Comparison of ENCODE assay signal across 12 cellular contexts in genomic region chr6:112178846-112179245, GRCh38.
DNase-seq lines count a peak whose midpoint lies in the region; ATAC-seq and TF ChIP-seq lines count a peak whose summit lies in the region.
"Had no signal": no experiment of that assay in that cellular context is flagged by ENCODE, and none has a peak within 500 bp of the region (broad histone marks: within the 10 kb centered on the region; RNA-seq: fewer than 3 reads in every experiment).

No MANE protein-coding gene starts in this region.

- no peak for TF ChIP-seq POLR2A in gastroesophageal sphincter (IDR thresholded peaks at IDR 0.05)
- no peak for TF ChIP-seq POLR2A in tibial nerve (IDR thresholded peaks at IDR 0.05)

- DNase-seq in astrocyte of the cerebellum (ENCODE audit: low read depth) = peak; percentile 22
- no peak for DNase-seq in sciatic nerve (ENCODE audit: low spot score)
- DNase-seq in tibial nerve (ENCODE audit: low spot score in 2 of 2) = no peak
- no peak for DNase-seq in MV-4-11 (lab: John Stamatoyannopoulos, UW)
- no peak for DNase-seq in NK-92 (lab: John Stamatoyannopoulos, UW; ENCODE audit: unreplicated experiment)
- DNase-seq: CD8-positive, alpha-beta T cell; COR-L47; GF-D8 had no signal

- H3K9me3 ChIP-seq in gastroesophageal sphincter = no peaks in the 10 kb centered on the region
- no peaks in the 10 kb centered on the region for H3K9me3 ChIP-seq in tibial nerve
- H3K9me3 ChIP-seq: A549 had no signal

- intact Hi-C loops in sciatic nerve (cut with DNase I) = loop anchor here (2.0 to 10.0 kb wide), 2 partner anchors 76 to 134 kb away; partner anchors contain the start of gene LAMA4

- no peak overlapping the region for H3K4me3 ChIP-seq in astrocyte of the cerebellum (ENCODE audit: low read depth, low read length)
- H3K4me3 ChIP-seq in gastroesophageal sphincter = no peak overlapping the region
- H3K4me3 ChIP-seq in tibial nerve = no peak overlapping the region
- H3K4me3 ChIP-seq: A549 had no signal

- in situ Hi-C loops in astrocyte of the cerebellum (cut with HindIII; ENCODE audit: low sequenced_read_pairs) = no loop called here

- H3K4me1 ChIP-seq in gastroesophageal sphincter (peaks cover 0 to 45% (median 7%) of the 10 kb centered on the region in 3 donors), tibial nerve (peaks cover 0 to 50% (median 10%) of the 10 kb centered on the region in 4 donors)
- H3K4me1 ChIP-seq: A549 had no signal

- TF ChIP-seq CTCF in astrocyte of the cerebellum (IDR thresholded peaks at IDR 0.05; ENCODE audit: low read depth, low read length, missing control alignments) = no peak
- no peak for TF ChIP-seq CTCF in gastroesophageal sphincter (IDR thresholded peaks at IDR 0.05)
- no peak for TF ChIP-seq CTCF in tibial nerve (IDR thresholded peaks at IDR 0.05)

- TF ChIP-seq EP300 in gastroesophageal sphincter (IDR thresholded peaks at IDR 0.05) (no peak), tibial nerve (IDR thresholded peaks at IDR 0.05) (peak in 1 of 2 donors; percentile 8)

- H3K27me3 ChIP-seq in gastroesophageal sphincter (no peaks in the 10 kb centered on the region), tibial nerve (no peaks in the 10 kb centered on the region)

- H3K36me3 ChIP-seq in gastroesophageal sphincter = peaks cover 7 to 66% of the 10 kb centered on the region in 2 donors
- peaks cover 0 to 66% (median 0%) of the 10 kb centered on the region in 3 donors for H3K36me3 ChIP-seq in tibial nerve

- no peak for ATAC-seq in gastroesophageal sphincter
- ATAC-seq in sciatic nerve = peak; percentile 32
- ATAC-seq in HG03565 (IDR thresholded peaks at IDR 0.05; ENCODE audit: unreplicated experiment) = no peak
- ATAC-seq: A549; CD8-positive, alpha-beta T cell; HCT116 had no signal

- WGBS in gastroesophageal sphincter (ENCODE audit: low coverage in 1 of 2), 2 donors = 58% methylated on average over 2 of the region's 2 CpGs; no CpG with 5 or more reads in 1 of the 2 donors
- 36 to 39% methylated on average over 2 of the region's 2 CpGs for WGBS in tibial nerve, 2 donors

- peak overlapping the region in 3 of 4 donors; percentile 53 to 78 (median 57) for H3K27ac ChIP-seq in gastroesophageal sphincter
- peak overlapping the region in 3 of 4 donors; percentile 21 to 73 (median 21) for H3K27ac ChIP-seq in tibial nerve
- H3K27ac ChIP-seq: A549 had no signal
